Comparison of ENCODE assay signal across 8 cellular contexts in the genomic region with DNA sequence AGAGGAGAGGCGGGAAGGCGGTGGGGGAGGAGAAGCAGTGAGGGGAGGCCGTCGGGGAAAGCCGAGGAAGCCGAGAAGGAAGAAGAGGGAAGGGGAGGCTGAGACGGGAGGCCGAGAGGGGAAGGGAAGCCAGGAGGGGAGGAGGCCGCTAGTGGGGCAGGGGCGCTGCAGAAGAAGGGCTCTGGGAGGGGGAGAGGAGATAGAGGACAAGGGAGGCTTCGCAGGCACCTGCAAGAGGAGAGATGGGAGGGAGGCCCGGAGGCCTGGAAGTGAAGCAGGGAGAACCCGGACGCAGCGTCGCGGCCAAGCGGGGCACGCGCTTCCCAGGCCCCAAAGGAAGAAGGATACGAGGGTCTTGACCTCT. TPM values are rescaled to one million over a fixed set of nuclear protein-coding genes. Genes with fewer than 3 reads are reported as not detected.
DNase-seq lines count a peak whose midpoint lies in the region; ATAC-seq and TF ChIP-seq lines count a peak whose summit lies in the region.

No MANE protein-coding gene starts in this region.

- no TSS peak for BruUV-seq in IMR-90 (replicated peaks; lab: Mats Ljungman, UMichigan)

- 0 out of 2 replicates have a peak overlapping the region, but pooled peaks have one; percentile 16 for H3K56ac ChIP-seq in IMR-90 (ENCODE audit: extremely low read depth, insufficient read depth, low read length)

- no peak for ATAC-seq in IMR-90 (ENCODE audit: low read depth)

- POLR2A ChIA-PET in IMR-90 (lab: Charles Lee; ENCODE audit: unreplicated experiment), result interaction anchor here (0.6 kb wide), 1 partner anchor 1691 kb away, joined by 8 read pairs; no protein-coding TSS in a partner anchor

- H3K4ac ChIP-seq in IMR-90 (ENCODE audit: low read depth, low read length), result peak overlapping the region; percentile 92

- peak overlapping the region; percentile 61 for H3K9ac ChIP-seq in IMR-90 (ENCODE audit: low read depth, low read length)
- H3K9ac ChIP-seq in stomach smooth muscle (ENCODE audit: low read length in 2 of 2), result peak overlapping the region; percentile 82 to 89

- DNase-seq in NCI-H82 (lab: John Stamatoyannopoulos, UW) (peak; percentile 78), NCI-H82 treated with DMSO at 0.1 percent for 48 hours (lab: John Stamatoyannopoulos, UW; ENCODE audit: unreplicated experiment) (no peak), IMR-90 (peak; percentile 12), amniotic epithelial cell (ENCODE audit: low read depth) (peak; percentile 18), OCI-M2 (lab: John Stamatoyannopoulos, UW; ENCODE audit: unreplicated experiment) (no peak)
- no peak for DNase-seq in central memory CD4-positive, alpha-beta T cell

- H3K23ac ChIP-seq in IMR-90 (ENCODE audit: low read depth, low read length), result peak overlapping the region; percentile 46

- dilution Hi-C loops in IMR-90 (cut with HindIII; ENCODE audit: low sequenced_read_pairs, unreplicated experiment), result no loop called here

- H3K4me2 ChIP-seq in IMR-90 (ENCODE audit: low read depth, low read length), result peak overlapping the region; percentile 91

- peak overlapping the region; percentile 76 for H3K14ac ChIP-seq in IMR-90 (replicated peaks; ENCODE audit: low read depth, low read length)

- H3K9me3 ChIP-seq in IMR-90 (ENCODE audit: control insufficient read depth, insufficient read depth, low read length) (no peaks in the 10 kb centered on the region), iPS-18c (ENCODE audit: control insufficient read depth, insufficient read depth, low read length) (peaks cover 2% of the 10 kb centered on the region), stomach smooth muscle (ENCODE audit: control insufficient read depth in 2 of 2, low read length in 2 of 2) (no peaks in the 10 kb centered on the region)

- peak overlapping the region; percentile 59 for H2BK5ac ChIP-seq in IMR-90 (ENCODE audit: low read depth, low read length, poor library complexity, severe bottlenecking)

- CTCF ChIA-PET in IMR-90 (lab: Yijun Ruan, JAX), result interaction anchor here (1.4 kb wide), 1 partner anchor 31 kb away, joined by 3 read pairs; no protein-coding TSS in a partner anchor

- H4K91ac ChIP-seq in IMR-90 (ENCODE audit: insufficient read depth, low read depth, low read length), result peak overlapping the region; percentile 70

- intact Hi-C loops in IMR-90 (cut with micrococcal nuclease), result loop anchor here (1.0 to 10.0 kb wide), 2 partner anchors 12 to 211 kb away; no protein-coding TSS in a partner anchor

- H4K5ac ChIP-seq in IMR-90 (ENCODE audit: low read depth, low read length), result peak overlapping the region; percentile 74

- H3K4me1 ChIP-seq in IMR-90 (ENCODE audit: control insufficient read depth, insufficient read depth, low read length) (peaks cover 5% of the 10 kb centered on the region; the same call in 1 of the 2 replicates), stomach smooth muscle (ENCODE audit: control insufficient read depth, insufficient read depth, low read length) (peaks cover 24% of the 10 kb centered on the region)

- H3K18ac ChIP-seq in IMR-90 (ENCODE audit: low read depth, low read length), result peak overlapping the region; percentile 6; the same call in 1 of the 2 replicates

- no peak overlapping the region for H2BK20ac ChIP-seq in IMR-90 (ENCODE audit: low read depth, low read length)

- no peaks in the 10 kb centered on the region for H4K20me1 ChIP-seq in IMR-90 (ENCODE audit: insufficient read depth, low read length)

- H3K27me3 ChIP-seq in IMR-90 (ENCODE audit: control insufficient read depth, insufficient read depth, low read length), result no peaks in the 10 kb centered on the region
- no peaks in the 10 kb centered on the region for H3K27me3 ChIP-seq in stomach smooth muscle (ENCODE audit: control insufficient read depth in 1 of 2, insufficient read depth in 2 of 2, low read length in 2 of 2)

- H3K79me1 ChIP-seq in IMR-90 (ENCODE audit: low read depth in 1 of 2, low read length in 2 of 2), result peaks cover 8 to 13% of the 10 kb centered on the region in 2 experiments; a peak in 3 of 4 replicates

- TF ChIP-seq CTCF in IMR-90 (conservative IDR thresholded peaks at IDR 0.05; ENCODE audit: low read depth, low read length), result no peak

- peaks cover 8% of the 10 kb centered on the region; the same call in 1 of the 2 replicates for H3K9me1 ChIP-seq in IMR-90 (ENCODE audit: insufficient read depth, low read length)

- no peaks in the 10 kb centered on the region for H3K36me3 ChIP-seq in IMR-90 (ENCODE audit: control insufficient read depth, insufficient read depth, low read length)
- H3K36me3 ChIP-seq in stomach smooth muscle (ENCODE audit: control insufficient read depth in 2 of 2, insufficient read depth in 2 of 2, low read length in 2 of 2), result no peaks in the 10 kb centered on the region

- peak overlapping the region; percentile 69 to 84; a peak in 3 of 4 replicates for H4K8ac ChIP-seq in IMR-90 (ENCODE audit: low read depth in 2 of 2, low read length in 2 of 2)

- H2BK15ac ChIP-seq in IMR-90 (ENCODE audit: low read depth, low read length), result no peak overlapping the region

- H3K4me3 ChIP-seq in IMR-90 (ENCODE audit: insufficient read depth, low read depth, low read length), result peak overlapping the region; percentile 72
- peak overlapping the region; percentile 68 for H3K4me3 ChIP-seq in iPS-18c (ENCODE audit: insufficient read depth, low read depth, low read length)
- peak overlapping the region; percentile 67 to 81 for H3K4me3 ChIP-seq in stomach smooth muscle (ENCODE audit: low read length in 2 of 2)

- H2AK5ac ChIP-seq in IMR-90 (ENCODE audit: low read depth, low read length), result peak overlapping the region; percentile 36; the same call in 1 of the 2 replicates

- peak overlapping the region; percentile 28; the same call in 1 of the 2 replicates for H2BK120ac ChIP-seq in IMR-90 (ENCODE audit: low read depth, low read length)

- in situ Hi-C loops in IMR-90 (cut with MboI; ENCODE audit: low sequenced_read_pairs), result no loop called here

- TF ChIP-seq RAD21 in IMR-90 (IDR thresholded peaks at IDR 0.05; ENCODE audit: low read length), result no peak

- H3K27ac ChIP-seq in IMR-90 (ENCODE audit: insufficient read depth, low read length) (peak overlapping the region; percentile 92), stomach smooth muscle (ENCODE audit: low read length) (peak overlapping the region; percentile 89)

- no peak for TF ChIP-seq POLR2A in IMR-90 (IDR thresholded peaks at IDR 0.05; ENCODE audit: low read depth, low read length)

- peak overlapping the region; percentile 94 for H2AFZ ChIP-seq in IMR-90 (replicated peaks; ENCODE audit: low read length, poor library complexity)

- 2% methylated on average over 6 of the region's 21 CpGs; no CpG with 5 or more reads in 1 of the 2 experiments for WGBS in IMR-90 (ENCODE audit: extremely low coverage in 2 of 2, insufficient read length in 1 of 2), 2 experiments

- peak overlapping the region; percentile 56 for H2AK9ac ChIP-seq in IMR-90 (replicated peaks; ENCODE audit: low read depth, low read length, poor library complexity)

TF ChIP-seq in IMR-90, 13 proteins besides CTCF, POLR2A, EP300 and RAD21:
- no peak for TF ChIP-seq CEBPB (IDR thresholded peaks at IDR 0.05; ENCODE audit: low read depth, low read length)
TF ChIP-seq in IMR-90: peak in this region for 0.

RNA-seq across cellular contexts. Expression of a gene that starts 2.3 kb away (rescaled TPM):
- total RNA-seq in IMR-90 (2012; rRNA removed), result 7.2 and 7.8 TPM in 2 replicates
- polyA plus RNA-seq in IMR-90 (2012; rRNA removed), result 10.2 and 10.3 TPM in 2 replicates
- 7.5 and 8.1 TPM in 2 replicates for polyA plus RNA-seq in IMR-90 (2012; cell fraction: cytosol; rRNA removed)
- 2.8 and 6.2 TPM in 2 replicates for polyA plus RNA-seq in IMR-90 (2012; cell fraction: nucleus; rRNA removed; ENCODE audit: low replicate concordance)

RNA-seq across cellular contexts. Expression of a gene that starts 41.6 kb away (rescaled TPM):
- 226 and 262 TPM in 2 replicates for total RNA-seq in IMR-90 (2012; rRNA removed)
- polyA plus RNA-seq in IMR-90 (2012; rRNA removed), result 135 and 141 TPM in 2 replicates
- 73.4 and 88.6 TPM in 2 replicates for polyA plus RNA-seq in IMR-90 (2012; cell fraction: cytosol; rRNA removed)
- 53.3 and 67.4 TPM in 2 replicates for polyA plus RNA-seq in IMR-90 (2012; cell fraction: nucleus; rRNA removed; ENCODE audit: low replicate concordance)

Comparison
In these comparisons a context has a peak if more than half of its experiments do, and no peak if none do; other contexts are left out.
1. DNase-seq: peak in NCI-H82 (single experiment), IMR-90 (single experiment) and amniotic epithelial cell (single experiment); none in NCI-H82 treated with DMSO at 0.1 percent for 48 hours (single experiment), central memory CD4-positive, alpha-beta T cell (single experiment) and OCI-M2 (single experiment).
2. Peak in every context shown above with its lines, with median percentiles within 50 percentile points of each other: H3K4me3 ChIP-seq.